In genomic region chr14:46451800-46452199, GRCh38 we compare ENCODE assay signal across 20 cellular contexts.
"Had no signal": no experiment of that assay in that cellular context is flagged by ENCODE, and none has a peak within 500 bp of the region (broad histone marks: within the 10 kb centered on the region; RNA-seq: fewer than 3 reads in every experiment).

No MANE protein-coding gene starts in this region.

- DNase-seq: colonic mucosa; cortex of kidney; effector CD8-positive, alpha-beta T cell; effector memory CD8-positive, alpha-beta T cell; endodermal cell; foreskin keratinocyte; glutamatergic neuron; head of caudate nucleus; heart right ventricle; hippocampal formation; left cardiac atrium; left ventricle myocardium inferior; lower lobe of right lung; mesenchymal stem cell; mucosa of descending colon had no signal

- H3K9me3 ChIP-seq: colonic mucosa, esophagus muscularis mucosa, gastroesophageal sphincter, lower lobe of right lung, mucosa of descending colon had no signal

- H3K9me3 Mint-ChIP-seq: dendritic cell treated with granulocyte-macrophage colony-stimulating factor and Interleukin-4, amounts not matched to agents 40 ng/mL and 50 ng/mL, for 4 days; endodermal cell; mesothelial cell of epicardium had no signal

- H3K4me3 ChIP-seq: colonic mucosa, esophagus muscularis mucosa, gastroesophageal sphincter, heart right ventricle, left ventricle myocardium inferior, lower lobe of right lung, mucosa of descending colon had no signal

- H3K27me3 ChIP-seq: colonic mucosa, esophagus muscularis mucosa, foreskin keratinocyte, gastroesophageal sphincter, heart right ventricle had no signal

- H3K27ac ChIP-seq: colonic mucosa, epithelial cell of prostate, esophagus muscularis mucosa, foreskin keratinocyte, gastroesophageal sphincter, heart right ventricle, left ventricle myocardium inferior, lower lobe of right lung had no signal

- H3K4me1 Mint-ChIP-seq: mesothelial cell of epicardium had no signal

- H3K36me3 Mint-ChIP-seq: mesothelial cell of epicardium had no signal

- H3K36me3 ChIP-seq: colonic mucosa, esophagus muscularis mucosa, gastroesophageal sphincter, heart right ventricle, left ventricle myocardium inferior, lower lobe of right lung had no signal

- H3K27me3 Mint-ChIP-seq: dendritic cell treated with granulocyte-macrophage colony-stimulating factor and Interleukin-4, amounts not matched to agents 40 ng/mL and 50 ng/mL, for 4 days; effector memory CD8-positive, alpha-beta T cell had no signal

- ATAC-seq: effector memory CD8-positive, alpha-beta T cell; foreskin keratinocyte; gastroesophageal sphincter; heart right ventricle; left cardiac atrium; lower lobe of right lung; mucosa of descending colon had no signal

- H3K4me1 ChIP-seq: colonic mucosa, esophagus muscularis mucosa, foreskin keratinocyte, gastroesophageal sphincter, heart right ventricle, left ventricle myocardium inferior, lower lobe of right lung had no signal

- H3K27ac Mint-ChIP-seq: dendritic cell treated with granulocyte-macrophage colony-stimulating factor and Interleukin-4, amounts not matched to agents 40 ng/mL and 50 ng/mL, for 4 days; effector memory CD8-positive, alpha-beta T cell; endodermal cell; mesothelial cell of epicardium had no signal

- H3K4me3 Mint-ChIP-seq: dendritic cell treated with granulocyte-macrophage colony-stimulating factor and Interleukin-4, amounts not matched to agents 40 ng/mL and 50 ng/mL, for 4 days; effector memory CD8-positive, alpha-beta T cell; endodermal cell; mesothelial cell of epicardium had no signal
